Comparison of ENCODE assay signal across 11 cellular contexts in genomic region chr9:134205636-134206316, GRCh38. TPM values are rescaled to one million over a fixed set of nuclear protein-coding genes. Genes with fewer than 3 reads are reported as not detected.
DNase-seq lines count a peak whose midpoint lies in the region; ATAC-seq lines count a peak whose summit lies in the region.
"Had no signal": no experiment of that assay in that cellular context is flagged by ENCODE, and none has a peak within 500 bp of the region (broad histone marks: within the 10 kb centered on the region; RNA-seq: fewer than 3 reads in every experiment).

No MANE protein-coding gene starts in this region.

- WGBS in mesodermal cell (ENCODE audit: insufficient coverage in 2 of 2), 2 experiments, result 93 to 95% methylated on average over 17 to 24 of the region's 25 CpGs

- no peak overlapping the region for H3K4me3 ChIP-seq in mesodermal cell (ENCODE audit: extremely low read depth, insufficient read depth, low read length, poor library complexity, severe bottlenecking)
- H3K4me3 ChIP-seq: adrenal gland had no signal

- ATAC-seq in GM18909 (IDR thresholded peaks at IDR 0.05; ENCODE audit: poor library complexity, unreplicated experiment) (no peak), HG03378 (IDR thresholded peaks at IDR 0.05; ENCODE audit: unreplicated experiment) (no peak)
- ATAC-seq: CD8-positive, alpha-beta T cell; HCT116 had no signal

- DNase-seq in Ammon's horn (ENCODE audit: low spot score) (peak; percentile 76), NCI-H2029 (lab: John Stamatoyannopoulos, UW) (peak; percentile 71), epidermal melanocyte (ENCODE audit: insufficient read length, low spot score) (no peak)
- DNase-seq in central memory CD4-positive, alpha-beta T cell, result no peak
- DNase-seq: CD8-positive, alpha-beta T cell had no signal

- H3K9me3 ChIP-seq in mesodermal cell (ENCODE audit: control insufficient read depth, low read length), result no peaks in the 10 kb centered on the region
- H3K9me3 ChIP-seq: adrenal gland had no signal

- no peaks in the 10 kb centered on the region for H3K36me3 ChIP-seq in mesodermal cell (ENCODE audit: control insufficient read depth, insufficient read depth, low read length)
- H3K36me3 ChIP-seq: adrenal gland had no signal

- peaks cover 22% of the 10 kb centered on the region for H3K4me1 ChIP-seq in mesodermal cell (ENCODE audit: control insufficient read depth, insufficient read depth, low read length, poor library complexity, severe bottlenecking)

- H3K27ac ChIP-seq in cingulate gyrus (ENCODE audit: low read depth, low read length) (peak overlapping the region; percentile 76), mesodermal cell (ENCODE audit: low read depth, low read length, severe bottlenecking) (peak overlapping the region; percentile 31)

RNA-seq across cellular contexts. Expression of gene RNU6ATAC, which starts 41.4 kb away (rescaled TPM):
- 8,206 TPM for polyA plus RNA-seq in mesodermal cell (2013, experiment 1 of 2)
- polyA plus RNA-seq in mesodermal cell (2013, experiment 2 of 2), result 11,135 TPM
- polyA plus RNA-seq: adrenal gland had no signal

Comparison
In these comparisons a context has a peak if more than half of its experiments do, and no peak if none do; other contexts are left out.
1. DNase-seq: peak in Ammon's horn (single experiment) and NCI-H2029 (single experiment); none in epidermal melanocyte (single experiment) and central memory CD4-positive, alpha-beta T cell (single experiment).